ENCODE assay signal across 21 cellular contexts in genomic region chr22:28015676-28016601, GRCh38.
DNase-seq lines count a peak whose midpoint lies in the region; FAIRE-seq and TF ChIP-seq lines count a peak whose summit lies in the region.
"Had no signal": no experiment of that assay in that cellular context is flagged by ENCODE, and none has a peak within 500 bp of the region (broad histone marks: within the 10 kb centered on the region; RNA-seq: fewer than 3 reads in every experiment).

No MANE protein-coding gene starts in this region.

- no peaks in the 10 kb centered on the region for H3K79me2 ChIP-seq in endothelial cell of umbilical vein (ENCODE audit: control insufficient read depth, insufficient read depth, low read length)

- H3K9me1 ChIP-seq in endothelial cell of umbilical vein (replicated peaks; ENCODE audit: control insufficient read depth, extremely low read depth, insufficient read depth, low read length) = no peaks in the 10 kb centered on the region

- no peaks in the 10 kb centered on the region for H4K20me1 ChIP-seq in endothelial cell of umbilical vein (replicated peaks; ENCODE audit: control insufficient read depth, extremely low read depth, insufficient read depth, low read length)

- H3K4me2 ChIP-seq in endothelial cell of umbilical vein (ENCODE audit: insufficient read depth, low read length) = no peak overlapping the region

- no peak for TF ChIP-seq CTCF in endothelial cell of umbilical vein (IDR thresholded peaks at IDR 0.05; ENCODE audit: extremely low read depth in 1 of 2, insufficient read depth in 1 of 2, low read depth in 1 of 2, low read length in 2 of 2)
- TF ChIP-seq CTCF in thyroid gland (IDR thresholded peaks at IDR 0.05) = no peak

- BruUV-seq in endothelial cell of umbilical vein (replicated peaks; lab: Mats Ljungman, UMichigan) = no TSS peak

- FAIRE-seq in endothelial cell of umbilical vein (lab: Jason Lieb, UNC) = peak; percentile 33
- FAIRE-seq: astrocyte had no signal

- dilution Hi-C loops in endothelial cell of umbilical vein (cut with MboI; ENCODE audit: extremely low pct_ligation_motif_present, low sequenced_read_pairs) = no loop called here

- CTCF ChIA-PET in endothelial cell of umbilical vein (lab: Charles Lee) = interaction anchor here (1.1 to 1.2 kb wide), 2 partner anchors 56 to 129 kb away, joined by 3 read pairs; no protein-coding TSS in a partner anchor

- DNase-seq in NCI-H1694 treated with DMSO at 0.1 percent for 48 hours (lab: John Stamatoyannopoulos, UW) = peak; percentile 12
- DNase-seq in NCI-H1694 (lab: John Stamatoyannopoulos, UW) = no peak
- no peak for DNase-seq in endothelial cell of umbilical vein (ENCODE audit: low read depth, low spot score)
- DNase-seq in mesenteric fat pad (ENCODE audit: low spot score) = peak; percentile 82
- peak; percentile 43 to 52 for DNase-seq in thyroid gland
- no peak for DNase-seq in dedifferentiated amniotic fluid mesenchymal stem cell (ENCODE audit: extremely low spot score)
- no peak for DNase-seq in amniotic stem cell (lab: John Stamatoyannopoulos, UW)
- no peak for DNase-seq in NCI-H2171 (lab: John Stamatoyannopoulos, UW)
- DNase-seq: 8988T; activated CD8-positive, alpha-beta memory T cell treated with anti-CD3 and anti-CD28 coated beads, Interleukin-2, amount 10 ng/mL, durations not matched to agents 7 days and 5 days; cortex of kidney; DMS53; mesendoderm; MG63; stimulated activated CD4-positive, alpha-beta T cell treated with anti-CD3 and anti-CD28 coated beads, Interleukin-4, amount 100 ng/mL, for 4 hours; T-helper 2 cell had no signal

- H3K4me1 ChIP-seq in endothelial cell of umbilical vein (ENCODE audit: control insufficient read depth, extremely low read depth, insufficient read depth, low read length) (peaks cover 16% of the 10 kb centered on the region), thyroid gland (peaks cover 9 to 37% of the 10 kb centered on the region in 2 donors)

- H3K27ac ChIP-seq in endothelial cell of umbilical vein (ENCODE audit: insufficient read depth, low read depth, low read length) = no peak overlapping the region
- no peak overlapping the region for H3K27ac ChIP-seq in thyroid gland
- H3K27ac ChIP-seq: C4-2B, epithelial cell of prostate, neutrophil, thoracic aorta had no signal

- H3K9ac ChIP-seq in endothelial cell of umbilical vein (replicated peaks; ENCODE audit: extremely low read depth, insufficient read depth, low read length) = no peak overlapping the region

- no peak for TF ChIP-seq POLR2A in endothelial cell of umbilical vein (IDR thresholded peaks at IDR 0.05; ENCODE audit: low read depth, low read length)
- TF ChIP-seq POLR2A in thyroid gland (IDR thresholded peaks at IDR 0.05) = no peak

- POLR2A ChIA-PET in endothelial cell of umbilical vein (lab: Charles Lee) = no interaction called here

- H3K4me3 ChIP-seq in endothelial cell of umbilical vein (replicated peaks in 1 of 3; ENCODE audit: insufficient read depth in 1 of 3, low read depth in 1 of 3, low read length in 3 of 3) (no peak overlapping the region), thyroid gland (replicated peaks in 1 of 3) (no peak overlapping the region)
- H3K4me3 ChIP-seq: MG63, thoracic aorta had no signal

- no peak overlapping the region for H2AFZ ChIP-seq in endothelial cell of umbilical vein (ENCODE audit: low read depth, low read length)

- H3K36me3 ChIP-seq in endothelial cell of umbilical vein (ENCODE audit: control insufficient read depth in 2 of 2, extremely low read depth in 1 of 2, insufficient read depth in 2 of 2, low read length in 2 of 2) (peaks cover 0 to 3% of the 10 kb centered on the region in 2 experiments), thyroid gland (no peaks in the 10 kb centered on the region)
- H3K36me3 ChIP-seq: MG63, neutrophil had no signal

- H3K27me3 ChIP-seq in endothelial cell of umbilical vein (ENCODE audit: control insufficient read depth in 2 of 2, insufficient read depth in 2 of 2, low read length in 2 of 2) = no peaks in the 10 kb centered on the region
- no peaks in the 10 kb centered on the region for H3K27me3 ChIP-seq in thyroid gland
- H3K27me3 ChIP-seq: MG63, neutrophil had no signal

- H3K9me3 ChIP-seq in endothelial cell of umbilical vein (replicated peaks; ENCODE audit: control insufficient read depth, insufficient read depth, low read length) (no peaks in the 10 kb centered on the region), thyroid gland (no peaks in the 10 kb centered on the region)
- H3K9me3 ChIP-seq: MG63, neutrophil, thoracic aorta had no signal

- intact Hi-C loops in endothelial cell of umbilical vein (cut with micrococcal nuclease) (loop anchor here (2.0 kb wide), 1 partner anchor 13 kb away; no protein-coding TSS in a partner anchor), thyroid gland (cut with DNase I) (no loop called here)

- WGBS in thyroid gland, 2 donors = 39 to 47% methylated on average over 8 to 11 of the region's 16 CpGs

TF ChIP-seq in endothelial cell of umbilical vein, 7 proteins besides CTCF, POLR2A, EP300 and RAD21:
- TF ChIP-seq MAX (IDR thresholded peaks at IDR 0.05; ENCODE audit: insufficient read depth, insufficient read length) (no peak), MYC (IDR thresholded peaks at IDR 0.05; ENCODE audit: low read depth, low read length) (no peak), GATA2 (IDR thresholded peaks at IDR 0.05; ENCODE audit: insufficient read depth, insufficient read length, low read depth, low read length) (no peak), JUN (IDR thresholded peaks at IDR 0.05; ENCODE audit: borderline replicate concordance, insufficient read depth, insufficient read length, low read depth) (no peak), FOS (IDR thresholded peaks at IDR 0.05; ENCODE audit: borderline replicate concordance, insufficient read depth, low read length) (no peak), EZH2 (IDR thresholded peaks at IDR 0.05; ENCODE audit: borderline replicate concordance, low read depth, low read length, severe bottlenecking) (no peak), POLR2AphosphoS5 (IDR thresholded peaks at IDR 0.05; ENCODE audit: insufficient read depth, low read depth, low read length) (no peak)

Comparison
In these comparisons a context has a peak if more than half of its experiments do, and no peak if none do; other contexts are left out.
1. DNase-seq: peak in NCI-H1694 treated with DMSO at 0.1 percent for 48 hours (single experiment), mesenteric fat pad (single experiment) and thyroid gland (2 of 2); none in NCI-H1694 (single experiment), endothelial cell of umbilical vein (single experiment), dedifferentiated amniotic fluid mesenchymal stem cell (single experiment), amniotic stem cell (single experiment) and NCI-H2171 (single experiment).